17 cellular contexts compared by ENCODE assay signal in the genomic region with DNA sequence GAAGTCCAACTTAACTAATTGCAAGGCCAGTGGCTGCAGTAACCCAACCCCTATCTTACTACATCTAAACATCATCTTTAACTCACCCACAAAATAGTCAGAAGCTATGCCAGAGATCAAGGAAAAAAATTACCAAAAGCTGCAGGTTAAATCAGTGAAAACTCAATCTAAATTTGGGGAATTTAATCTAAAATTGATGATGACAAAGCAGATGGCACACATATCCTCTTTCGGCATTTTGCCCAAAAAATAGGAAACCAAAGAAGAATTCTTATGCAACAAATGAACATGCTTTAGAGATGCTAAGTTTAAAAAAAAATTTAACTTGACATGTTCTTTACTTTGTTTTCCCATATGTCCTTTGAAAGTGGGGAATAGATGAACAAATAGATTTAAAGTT. TPM values are rescaled to one million over a fixed set of nuclear protein-coding genes. Genes with fewer than 3 reads are reported as not detected.
DNase-seq lines count a peak whose midpoint lies in the region; ATAC-seq and TF ChIP-seq lines count a peak whose summit lies in the region.
"Had no signal": no experiment of that assay in that cellular context is flagged by ENCODE, and none has a peak within 500 bp of the region (broad histone marks: within the 10 kb centered on the region; RNA-seq: fewer than 3 reads in every experiment).

No MANE protein-coding gene starts in this region.

- peak overlapping the region; percentile 8 for H3K27ac ChIP-seq in ectodermal cell (ENCODE audit: insufficient read depth, low read depth, low read length, poor library complexity, severe bottlenecking)
- H3K27ac ChIP-seq: A549 had no signal

- no peak overlapping the region for H3K4me3 ChIP-seq in ectodermal cell (ENCODE audit: insufficient read depth, low read depth, low read length)
- H3K4me3 ChIP-seq: A549, GM23338 had no signal

- H3K9me3 ChIP-seq in ectodermal cell (ENCODE audit: control insufficient read depth, low read length): no peaks in the 10 kb centered on the region
- H3K9me3 ChIP-seq: A549 had no signal

- 78 to 94% methylated on average over 1 of the region's 1 CpG for WGBS in ectodermal cell, 2 experiments

- in situ Hi-C loops in G401 (cut with HindIII; ENCODE audit: low sequenced_read_pairs): no loop called here

- no peaks in the 10 kb centered on the region for H3K36me3 ChIP-seq in ectodermal cell (ENCODE audit: control insufficient read depth, insufficient read depth, low read length)

- H3K4me1 ChIP-seq in ectodermal cell (ENCODE audit: control insufficient read depth, insufficient read depth, low read length): no peaks in the 10 kb centered on the region

- peak; percentile 30; the same call in 2 of the 3 replicates for ATAC-seq in SK-N-SH treated with all-trans-retinoic acid at 6 μM for 48 hours
- ATAC-seq in GM18511 (IDR thresholded peaks at IDR 0.05; ENCODE audit: unreplicated experiment): no peak
- ATAC-seq: A549, GM23338, HCT116 had no signal

- DNase-seq in G401 (ENCODE audit: low spot score): peak; percentile 57
- DNase-seq in NCI-H2107 treated with DMSO at 0.1 percent for 48 hours (lab: John Stamatoyannopoulos, UW; ENCODE audit: unreplicated experiment): no peak
- DNase-seq in ureter (ENCODE audit: low spot score): no peak
- DNase-seq: 8988T; ACHN; Calu3; CD4-positive, alpha-beta memory T cell; COR-L47; DMS53; DMS79 treated with DMSO at 0.1 percent for 48 hours; H9 had no signal

- no peaks in the 10 kb centered on the region for H3K27me3 ChIP-seq in ectodermal cell (ENCODE audit: control insufficient read depth, insufficient read depth, low read length, poor library complexity, severe bottlenecking)

TF ChIP-seq in SK-N-SH treated with all-trans-retinoic acid at 6 μM for 48 hours, 23 proteins besides CTCF, POLR2A, EP300 and RAD21:
- no peak for TF ChIP-seq ZFP30 (CRISPR knock-in tag; IDR thresholded peaks at IDR 0.05)
- TF ChIP-seq, protein P1, sequence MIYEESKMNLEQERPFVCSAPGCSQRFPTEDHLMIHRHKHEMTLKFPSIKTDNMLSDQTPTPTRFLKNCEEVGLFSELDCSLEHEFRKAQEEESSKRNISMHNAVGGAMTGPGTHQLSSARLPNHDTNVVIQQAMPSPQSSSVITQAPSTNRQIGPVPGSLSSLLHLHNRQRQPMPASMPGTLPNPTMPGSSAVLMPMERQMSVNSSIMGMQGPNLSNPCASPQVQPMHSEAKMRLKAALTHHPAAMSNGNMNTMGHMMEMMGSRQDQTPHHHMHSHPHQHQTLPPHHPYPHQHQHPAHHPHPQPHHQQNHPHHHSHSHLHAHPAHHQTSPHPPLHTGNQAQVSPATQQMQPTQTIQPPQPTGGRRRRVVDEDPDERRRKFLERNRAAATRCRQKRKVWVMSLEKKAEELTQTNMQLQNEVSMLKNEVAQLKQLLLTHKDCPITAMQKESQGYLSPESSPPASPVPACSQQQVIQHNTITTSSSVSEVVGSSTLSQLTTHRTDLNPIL (CRISPR knock-in tag; IDR thresholded peaks at IDR 0.05; ENCODE audit: low read depth): no peak
- TF ChIP-seq GLIS3 (CRISPR knock-in tag; IDR thresholded peaks at IDR 0.05): no peak
- TF ChIP-seq CSDC2 (CRISPR knock-in tag; IDR thresholded peaks at IDR 0.05): no peak
- TF ChIP-seq, protein P2, sequence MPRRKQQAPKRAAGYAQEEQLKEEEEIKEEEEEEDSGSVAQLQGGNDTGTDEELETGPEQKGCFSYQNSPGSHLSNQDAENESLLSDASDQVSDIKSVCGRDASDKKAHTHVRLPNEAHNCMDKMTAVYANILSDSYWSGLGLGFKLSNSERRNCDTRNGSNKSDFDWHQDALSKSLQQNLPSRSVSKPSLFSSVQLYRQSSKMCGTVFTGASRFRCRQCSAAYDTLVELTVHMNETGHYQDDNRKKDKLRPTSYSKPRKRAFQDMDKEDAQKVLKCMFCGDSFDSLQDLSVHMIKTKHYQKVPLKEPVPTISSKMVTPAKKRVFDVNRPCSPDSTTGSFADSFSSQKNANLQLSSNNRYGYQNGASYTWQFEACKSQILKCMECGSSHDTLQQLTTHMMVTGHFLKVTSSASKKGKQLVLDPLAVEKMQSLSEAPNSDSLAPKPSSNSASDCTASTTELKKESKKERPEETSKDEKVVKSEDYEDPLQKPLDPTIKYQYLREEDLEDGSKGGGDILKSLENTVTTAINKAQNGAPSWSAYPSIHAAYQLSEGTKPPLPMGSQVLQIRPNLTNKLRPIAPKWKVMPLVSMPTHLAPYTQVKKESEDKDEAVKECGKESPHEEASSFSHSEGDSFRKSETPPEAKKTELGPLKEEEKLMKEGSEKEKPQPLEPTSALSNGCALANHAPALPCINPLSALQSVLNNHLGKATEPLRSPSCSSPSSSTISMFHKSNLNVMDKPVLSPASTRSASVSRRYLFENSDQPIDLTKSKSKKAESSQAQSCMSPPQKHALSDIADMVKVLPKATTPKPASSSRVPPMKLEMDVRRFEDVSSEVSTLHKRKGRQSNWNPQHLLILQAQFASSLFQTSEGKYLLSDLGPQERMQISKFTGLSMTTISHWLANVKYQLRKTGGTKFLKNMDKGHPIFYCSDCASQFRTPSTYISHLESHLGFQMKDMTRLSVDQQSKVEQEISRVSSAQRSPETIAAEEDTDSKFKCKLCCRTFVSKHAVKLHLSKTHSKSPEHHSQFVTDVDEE (CRISPR knock-in tag; IDR thresholded peaks at IDR 0.05): no peak
- no peak for TF ChIP-seq OSR1 (CRISPR knock-in tag; IDR thresholded peaks at IDR 0.05)
- TF ChIP-seq ZNF8 (CRISPR knock-in tag; IDR thresholded peaks at IDR 0.05): no peak
- no peak for TF ChIP-seq TCF4 (CRISPR knock-in tag; IDR thresholded peaks at IDR 0.05; ENCODE audit: borderline replicate concordance)
- TF ChIP-seq TOX (CRISPR knock-in tag; IDR thresholded peaks at IDR 0.05; ENCODE audit: borderline replicate concordance): no peak
- no peak for TF ChIP-seq ZC3H10 (CRISPR knock-in tag; IDR thresholded peaks at IDR 0.05)
- TF ChIP-seq, protein P3, sequence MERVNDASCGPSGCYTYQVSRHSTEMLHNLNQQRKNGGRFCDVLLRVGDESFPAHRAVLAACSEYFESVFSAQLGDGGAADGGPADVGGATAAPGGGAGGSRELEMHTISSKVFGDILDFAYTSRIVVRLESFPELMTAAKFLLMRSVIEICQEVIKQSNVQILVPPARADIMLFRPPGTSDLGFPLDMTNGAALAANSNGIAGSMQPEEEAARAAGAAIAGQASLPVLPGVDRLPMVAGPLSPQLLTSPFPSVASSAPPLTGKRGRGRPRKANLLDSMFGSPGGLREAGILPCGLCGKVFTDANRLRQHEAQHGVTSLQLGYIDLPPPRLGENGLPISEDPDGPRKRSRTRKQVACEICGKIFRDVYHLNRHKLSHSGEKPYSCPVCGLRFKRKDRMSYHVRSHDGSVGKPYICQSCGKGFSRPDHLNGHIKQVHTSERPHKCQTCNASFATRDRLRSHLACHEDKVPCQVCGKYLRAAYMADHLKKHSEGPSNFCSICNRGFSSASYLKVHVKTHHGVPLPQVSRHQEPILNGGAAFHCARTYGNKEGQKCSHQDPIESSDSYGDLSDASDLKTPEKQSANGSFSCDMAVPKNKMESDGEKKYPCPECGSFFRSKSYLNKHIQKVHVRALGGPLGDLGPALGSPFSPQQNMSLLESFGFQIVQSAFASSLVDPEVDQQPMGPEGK (CRISPR knock-in tag; IDR thresholded peaks at IDR 0.05; ENCODE audit: borderline replicate concordance): no peak
- no peak for TF ChIP-seq BACH2 (CRISPR knock-in tag; IDR thresholded peaks at IDR 0.05; ENCODE audit: borderline replicate concordance)
- TF ChIP-seq ZNF70 (CRISPR knock-in tag; IDR thresholded peaks at IDR 0.05): no peak
- no peak for TF ChIP-seq SNAI2 (CRISPR knock-in tag; IDR thresholded peaks at IDR 0.05)
- TF ChIP-seq ISL1 (CRISPR knock-in tag; IDR thresholded peaks at IDR 0.05): no peak
- TF ChIP-seq, protein P4, sequence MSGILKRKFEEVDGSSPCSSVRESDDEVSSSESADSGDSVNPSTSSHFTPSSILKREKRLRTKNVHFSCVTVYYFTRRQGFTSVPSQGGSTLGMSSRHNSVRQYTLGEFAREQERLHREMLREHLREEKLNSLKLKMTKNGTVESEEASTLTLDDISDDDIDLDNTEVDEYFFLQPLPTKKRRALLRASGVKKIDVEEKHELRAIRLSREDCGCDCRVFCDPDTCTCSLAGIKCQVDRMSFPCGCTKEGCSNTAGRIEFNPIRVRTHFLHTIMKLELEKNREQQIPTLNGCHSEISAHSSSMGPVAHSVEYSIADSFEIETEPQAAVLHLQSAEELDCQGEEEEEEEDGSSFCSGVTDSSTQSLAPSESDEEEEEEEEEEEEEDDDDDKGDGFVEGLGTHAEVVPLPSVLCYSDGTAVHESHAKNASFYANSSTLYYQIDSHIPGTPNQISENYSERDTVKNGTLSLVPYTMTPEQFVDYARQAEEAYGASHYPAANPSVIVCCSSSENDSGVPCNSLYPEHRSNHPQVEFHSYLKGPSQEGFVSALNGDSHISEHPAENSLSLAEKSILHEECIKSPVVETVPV (CRISPR knock-in tag; IDR thresholded peaks at IDR 0.05): no peak
- no peak for TF ChIP-seq ESRRG (CRISPR knock-in tag; IDR thresholded peaks at IDR 0.05)
- no peak for TF ChIP-seq ZFP3 (CRISPR knock-in tag; IDR thresholded peaks at IDR 0.05)
- TF ChIP-seq RARB (CRISPR knock-in tag; IDR thresholded peaks at IDR 0.05): no peak

RNA-seq across cellular contexts. Expression of gene HECW2, which starts 28.2 kb away (rescaled TPM):
- total RNA-seq in G401 (2014; rRNA removed; shearing (Covaris generic)): not detected in 2 replicates
- 5.6 TPM for polyA plus RNA-seq in ectodermal cell (2013, experiment 1 of 4)
- 6.2 TPM for polyA plus RNA-seq in ectodermal cell (2013, experiment 2 of 4)
- polyA plus RNA-seq in ectodermal cell (2013, experiment 3 of 4): 4.5 TPM
- 5.5 TPM for polyA plus RNA-seq in ectodermal cell (2013, experiment 4 of 4)
- 23.3 TPM for total RNA-seq in ureter

Comparison
In these comparisons a context has a peak if more than half of its experiments do, and no peak if none do; other contexts are left out.
1. RNA of gene HECW2, which starts 28.2 kb away (total RNA-seq): 23.3 TPM in ureter (single experiment); not detected in G401; every median in the first group is over 10 times any median in the second.